10 cellular contexts compared by ENCODE assay signal in genomic region chr3:149547954-149548728, GRCh38.
DNase-seq lines count a peak whose midpoint lies in the region; ATAC-seq and TF ChIP-seq lines count a peak whose summit lies in the region.
"Had no signal": no experiment of that assay in that cellular context is flagged by ENCODE, and none has a peak within 500 bp of the region (broad histone marks: within the 10 kb centered on the region; RNA-seq: fewer than 3 reads in every experiment).

No MANE protein-coding gene starts in this region.

- no peak for TF ChIP-seq EP300 in ovary (IDR thresholded peaks at IDR 0.05)

- DNase-seq in Daoy (ENCODE audit: low read depth) = peak; percentile 83
- DNase-seq in fibroblast of villous mesenchyme (ENCODE audit: low read depth) = peak; percentile 86
- DNase-seq in ovary = peak; percentile 56 to 71 (median 67)
- DNase-seq in activated CD8-positive, alpha-beta T cell treated with anti-CD3 and anti-CD28 coated beads, Interleukin-2, amount 10 ng/mL, durations not matched to agents 7 days and 5 days = no peak
- no peak for DNase-seq in activated gamma-delta T cell (lab: John Stamatoyannopoulos, UW)
- no peak for DNase-seq in NCI-H1930 (lab: John Stamatoyannopoulos, UW)
- DNase-seq: activated CD8-positive, alpha-beta memory T cell treated with anti-CD3 and anti-CD28 coated beads for 24 hours; NCI-H187 treated with DMSO at 0.1 percent for 48 hours had no signal

- H3K4me3 ChIP-seq in fibroblast of villous mesenchyme (ENCODE audit: low read depth, low read length) = no peak overlapping the region
- H3K4me3 ChIP-seq in ovary = no peak overlapping the region

- H3K4me3 Mint-ChIP-seq in activated CD8-positive, alpha-beta T cell treated with anti-CD3 and anti-CD28 coated beads, Interleukin-2, amount 10 ng/mL, durations not matched to agents 7 days and 5 days = no peak overlapping the region

- WGBS in ovary, 3 donors = 11 to 15% (median 13%) methylated on average over 13 of the region's 13 CpGs

- peaks cover 29% of the 10 kb centered on the region for H3K4me1 ChIP-seq in ovary (ENCODE audit: insufficient read depth)

- H3K27ac ChIP-seq in ovary = peak overlapping the region; percentile 49 to 87

- H3K4me1 Mint-ChIP-seq in activated CD8-positive, alpha-beta T cell treated with anti-CD3 and anti-CD28 coated beads, Interleukin-2, amount 10 ng/mL, durations not matched to agents 7 days and 5 days (ENCODE audit: low read depth) = no peaks in the 10 kb centered on the region

- TF ChIP-seq CTCF in fibroblast of villous mesenchyme (IDR thresholded peaks at IDR 0.05; ENCODE audit: insufficient read depth, low read depth, low read length) (no peak), ovary (IDR thresholded peaks at IDR 0.05) (no peak)

- TF ChIP-seq POLR2A in ovary (IDR thresholded peaks at IDR 0.05) = no peak

- CTCF ChIA-PET in activated CD8-positive, alpha-beta T cell treated with anti-CD3 and anti-CD28 coated beads, Interleukin-2, amount 10 ng/mL, durations not matched to agents 7 days and 5 days (lab: Charles Lee) = no interaction called here

- H3K27ac Mint-ChIP-seq in activated CD8-positive, alpha-beta T cell treated with anti-CD3 and anti-CD28 coated beads, Interleukin-2, amount 10 ng/mL, durations not matched to agents 7 days and 5 days = no peak overlapping the region

- intact Hi-C loops in ovary (cut with DNase I) = loop anchor here in 1 of 4 donors (5.0 kb wide), 1 partner anchor 109 kb away; the partner anchor contains the start of gene WWTR1

- POLR2A ChIA-PET in activated CD8-positive, alpha-beta T cell treated with anti-CD3 and anti-CD28 coated beads, Interleukin-2, amount 10 ng/mL, durations not matched to agents 7 days and 5 days (lab: Charles Lee) = no interaction called here

- H3K9me3 Mint-ChIP-seq in activated CD8-positive, alpha-beta T cell treated with anti-CD3 and anti-CD28 coated beads, Interleukin-2, amount 10 ng/mL, durations not matched to agents 7 days and 5 days (ENCODE audit: insufficient read depth) = no peaks in the 10 kb centered on the region

- H3K27me3 ChIP-seq in ovary = no peaks in the 10 kb centered on the region

- H3K36me3 ChIP-seq in ovary = no peaks in the 10 kb centered on the region

- no peaks in the 10 kb centered on the region for H3K36me3 Mint-ChIP-seq in activated CD8-positive, alpha-beta T cell treated with anti-CD3 and anti-CD28 coated beads, Interleukin-2, amount 10 ng/mL, durations not matched to agents 7 days and 5 days (ENCODE audit: low read depth)

- H3K27me3 Mint-ChIP-seq in activated CD8-positive, alpha-beta T cell treated with anti-CD3 and anti-CD28 coated beads, Interleukin-2, amount 10 ng/mL, durations not matched to agents 7 days and 5 days (ENCODE audit: low read depth) = peaks cover 8% of the 10 kb centered on the region

- peak; percentile 91 for ATAC-seq in SK-N-SH treated with all-trans-retinoic acid at 6 μM for 48 hours
- ATAC-seq in HG03159 (IDR thresholded peaks at IDR 0.05; ENCODE audit: unreplicated experiment) = no peak
- no peak for ATAC-seq in activated CD8-positive, alpha-beta T cell treated with anti-CD3 and anti-CD28 coated beads, Interleukin-2, amount 10 ng/mL, durations not matched to agents 7 days and 5 days

- no peaks in the 10 kb centered on the region for H3K9me3 ChIP-seq in ovary

TF ChIP-seq in SK-N-SH treated with all-trans-retinoic acid at 6 μM for 48 hours, 23 proteins besides CTCF, POLR2A, EP300 and RAD21:
- peak; percentile 45 for TF ChIP-seq ISL1 (CRISPR knock-in tag; IDR thresholded peaks at IDR 0.05)
- TF ChIP-seq, protein P1, sequence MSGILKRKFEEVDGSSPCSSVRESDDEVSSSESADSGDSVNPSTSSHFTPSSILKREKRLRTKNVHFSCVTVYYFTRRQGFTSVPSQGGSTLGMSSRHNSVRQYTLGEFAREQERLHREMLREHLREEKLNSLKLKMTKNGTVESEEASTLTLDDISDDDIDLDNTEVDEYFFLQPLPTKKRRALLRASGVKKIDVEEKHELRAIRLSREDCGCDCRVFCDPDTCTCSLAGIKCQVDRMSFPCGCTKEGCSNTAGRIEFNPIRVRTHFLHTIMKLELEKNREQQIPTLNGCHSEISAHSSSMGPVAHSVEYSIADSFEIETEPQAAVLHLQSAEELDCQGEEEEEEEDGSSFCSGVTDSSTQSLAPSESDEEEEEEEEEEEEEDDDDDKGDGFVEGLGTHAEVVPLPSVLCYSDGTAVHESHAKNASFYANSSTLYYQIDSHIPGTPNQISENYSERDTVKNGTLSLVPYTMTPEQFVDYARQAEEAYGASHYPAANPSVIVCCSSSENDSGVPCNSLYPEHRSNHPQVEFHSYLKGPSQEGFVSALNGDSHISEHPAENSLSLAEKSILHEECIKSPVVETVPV (CRISPR knock-in tag; IDR thresholded peaks at IDR 0.05) = no peak

Comparison
In these comparisons a context has a peak if more than half of its experiments do, and no peak if none do; other contexts are left out.
1. DNase-seq: peak in Daoy (single experiment), fibroblast of villous mesenchyme (single experiment) and ovary (5 of 5); none in activated CD8-positive, alpha-beta T cell treated with anti-CD3 and anti-CD28 coated beads, Interleukin-2, amount 10 ng/mL, durations not matched to agents 7 days and 5 days (single experiment), activated gamma-delta T cell (single experiment) and NCI-H1930 (0 of 2).